In the genomic region with DNA sequence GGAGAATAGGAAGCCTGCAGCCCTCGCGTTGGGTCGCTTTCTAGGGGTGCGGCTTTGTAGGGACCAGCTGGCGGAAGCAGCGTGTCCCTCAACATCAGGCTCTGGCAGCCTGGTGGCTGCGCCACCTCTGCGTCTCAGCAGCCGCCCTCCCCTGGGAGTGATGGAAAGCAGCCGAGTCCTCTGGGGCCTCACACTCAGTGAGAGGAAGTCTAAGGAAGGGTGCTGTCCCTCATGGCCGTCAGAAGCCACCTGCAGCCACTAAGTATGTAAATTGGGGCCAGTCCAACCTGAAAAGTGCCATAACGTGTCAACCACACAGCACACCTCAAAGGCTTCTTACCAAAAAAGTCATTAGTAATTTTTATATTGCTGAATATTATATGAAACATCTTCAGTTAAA, we compare ENCODE assay signal across 11 cellular contexts.
DNase-seq lines count a peak whose midpoint lies in the region; ATAC-seq, FAIRE-seq and TF ChIP-seq lines count a peak whose summit lies in the region.
"Had no signal": no experiment of that assay in that cellular context is flagged by ENCODE, and none has a peak within 500 bp of the region (broad histone marks: within the 10 kb centered on the region; RNA-seq: fewer than 3 reads in every experiment).

No MANE protein-coding gene starts in this region.

- H3K4me3 ChIP-seq in GM12864 (ENCODE audit: low read depth, low read length) (no peak overlapping the region), OCI-LY7 (ENCODE audit: low read depth, low read length, poor library complexity, severe bottlenecking) (no peak overlapping the region), sigmoid colon (no peak overlapping the region), transverse colon (no peak overlapping the region)
- H3K4me3 ChIP-seq: gastroesophageal sphincter had no signal

- TF ChIP-seq CTCF in GM12864 (IDR thresholded peaks at IDR 0.05; ENCODE audit: low read depth, low read length, missing control alignments), result no peak
- no peak for TF ChIP-seq CTCF in OCI-LY7 (conservative IDR thresholded peaks at IDR 0.05; ENCODE audit: low read length)
- TF ChIP-seq CTCF in sigmoid colon (IDR thresholded peaks at IDR 0.05), result no peak
- TF ChIP-seq CTCF in transverse colon (IDR thresholded peaks at IDR 0.05), result no peak

- H3K9me2 ChIP-seq in OCI-LY7 (ENCODE audit: insufficient read depth, low read length), result no peaks in the 10 kb centered on the region

- no peaks in the 10 kb centered on the region for H3K79me2 ChIP-seq in OCI-LY7 (ENCODE audit: insufficient read depth, low read depth, low read length)

- TF ChIP-seq EP300 in sigmoid colon (IDR thresholded peaks at IDR 0.05) (no peak), transverse colon (IDR thresholded peaks at IDR 0.05; ENCODE audit: low read depth) (no peak)

- peak; percentile 92 for ATAC-seq in HG02885 (IDR thresholded peaks at IDR 0.05; ENCODE audit: poor library complexity, unreplicated experiment)
- ATAC-seq: gastroesophageal sphincter had no signal

- no TSS peak for BruUV-seq in OCI-LY7 (replicated peaks; lab: Mats Ljungman, UMichigan)

- DNase-seq in GM12864 (ENCODE audit: low read depth) (peak; percentile 13), GM19240 (ENCODE audit: insufficient read length, low spot score) (peak; percentile 68), OCI-LY7 (ENCODE audit: low spot score) (peak; percentile 81), NCI-H2227 (lab: John Stamatoyannopoulos, UW; ENCODE audit: unreplicated experiment) (no peak), urothelium cell line (ENCODE audit: low spot score) (no peak), sigmoid colon (no peak), transverse colon (no peak)
- DNase-seq: DMS153, NCI-H82 had no signal

- H4K20me1 ChIP-seq in OCI-LY7 (ENCODE audit: insufficient read depth, low read length), result no peaks in the 10 kb centered on the region

- CTCF ChIA-PET in OCI-LY7 (lab: Charles Lee; ENCODE audit: unreplicated experiment), result no interaction called here

- in situ Hi-C loops in transverse colon (cut with MboI; ENCODE audit: low pct_ligation_motif_present in 1 of 4, low pct_unique_long_range_greater_than_20kb in 1 of 4, low sequenced_read_pairs in 3 of 4), result no loop called here

- 76 to 84% methylated on average over 12 of the region's 12 CpGs for WGBS in sigmoid colon, 2 donors
- WGBS in transverse colon (ENCODE audit: low coverage in 1 of 2), 2 donors, result 69 to 85% methylated on average over 3 to 12 of the region's 12 CpGs

- H3K4me2 ChIP-seq in OCI-LY7 (ENCODE audit: low read length), result peak overlapping the region; percentile 55

- no peak overlapping the region for H2AFZ ChIP-seq in OCI-LY7 (ENCODE audit: low read length)

- TF ChIP-seq POLR2A in sigmoid colon (IDR thresholded peaks at IDR 0.05) (no peak), transverse colon (IDR thresholded peaks at IDR 0.05) (no peak)

- intact Hi-C loops in OCI-LY7 (cut with micrococcal nuclease; ENCODE audit: unreplicated experiment) (no loop called here), sigmoid colon (cut with DNase I) (no loop called here), transverse colon (cut with DNase I; ENCODE audit: low total_unique reads) (no loop called here)

- POLR2A ChIA-PET in OCI-LY7 (lab: Charles Lee), result no interaction called here

- no peak for FAIRE-seq in urothelium cell line (lab: Jason Lieb, UNC)

- H3K27ac ChIP-seq in OCI-LY7 (ENCODE audit: low read depth, low read length, poor library complexity, severe bottlenecking), result no peak overlapping the region
- H3K27ac ChIP-seq in sigmoid colon, result no peak overlapping the region
- no peak overlapping the region for H3K27ac ChIP-seq in transverse colon

- H3K4me1 ChIP-seq in OCI-LY7 (ENCODE audit: insufficient read depth, low read length, poor library complexity, severe bottlenecking) (peaks cover 17% of the 10 kb centered on the region), sigmoid colon (peaks cover 0 to 12% (median 11%) of the 10 kb centered on the region in 4 donors), transverse colon (peaks cover 0 to 10% (median 4%) of the 10 kb centered on the region in 4 donors)

- no peaks in the 10 kb centered on the region for H3K27me3 ChIP-seq in sigmoid colon
- H3K27me3 ChIP-seq in transverse colon, result no peaks in the 10 kb centered on the region
- H3K27me3 ChIP-seq: gastroesophageal sphincter had no signal

- H3K36me3 ChIP-seq in OCI-LY7 (ENCODE audit: insufficient read depth, low read length) (no peaks in the 10 kb centered on the region), sigmoid colon (peaks cover 0 to 29% (median 5%) of the 10 kb centered on the region in 4 donors), transverse colon (peaks cover 0 to 7% (median 0%) of the 10 kb centered on the region in 4 donors)

- H3K9me3 ChIP-seq in OCI-LY7 (ENCODE audit: low read length) (no peaks in the 10 kb centered on the region), sigmoid colon (no peaks in the 10 kb centered on the region), transverse colon (no peaks in the 10 kb centered on the region)
- H3K9me3 ChIP-seq: gastroesophageal sphincter had no signal

Comparison
In these comparisons a context has a peak if more than half of its experiments do, and no peak if none do; other contexts are left out.
1. DNase-seq: peak in GM12864 (single experiment), GM19240 (single experiment) and OCI-LY7 (single experiment); none in NCI-H2227 (single experiment), urothelium cell line (single experiment), sigmoid colon (single experiment) and transverse colon (single experiment).